Comparison of ENCODE assay signal across 10 cellular contexts in the genomic region with DNA sequence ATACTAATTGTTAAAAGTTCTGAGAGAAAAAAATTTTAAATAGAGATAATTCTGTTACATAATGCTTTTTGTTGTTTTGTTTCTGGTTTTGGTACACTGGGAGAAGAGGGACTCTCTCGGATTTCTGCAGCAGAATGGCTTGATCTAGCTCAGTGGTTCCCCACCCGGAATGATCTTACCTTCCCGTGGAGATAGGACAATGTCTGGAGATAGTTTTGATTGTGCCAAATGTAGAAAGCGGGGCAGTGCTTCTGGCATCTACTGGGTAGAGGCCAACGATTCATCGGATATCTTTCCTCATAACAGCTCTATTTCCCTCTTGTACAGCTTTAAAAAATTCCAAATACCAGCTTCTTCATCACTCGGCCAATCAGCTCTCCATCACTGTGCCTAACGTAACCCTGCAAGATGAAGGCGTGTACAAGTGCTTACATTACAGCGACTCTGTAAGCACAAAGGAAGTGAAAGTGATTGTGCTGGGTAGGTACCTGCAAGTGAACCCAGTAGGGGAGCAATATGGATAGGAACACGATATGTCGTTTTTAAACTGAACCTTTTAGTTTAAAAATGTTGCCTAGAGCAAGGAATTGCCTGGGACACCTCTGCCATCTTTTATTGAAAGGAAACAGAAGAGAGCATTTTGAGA. TPM values are rescaled to one million over a fixed set of nuclear protein-coding genes. Genes with fewer than 3 reads are reported as not detected.
DNase-seq lines count a peak whose midpoint lies in the region; ATAC-seq and TF ChIP-seq lines count a peak whose summit lies in the region.
"Had no signal": no experiment of that assay in that cellular context is flagged by ENCODE, and none has a peak within 500 bp of the region (broad histone marks: within the 10 kb centered on the region; RNA-seq: fewer than 3 reads in every experiment).

No MANE protein-coding gene starts in this region.

- no peak for TF ChIP-seq POLR2A in GM18505 (IDR thresholded peaks at IDR 0.05; ENCODE audit: borderline replicate concordance, extremely low read depth, insufficient read depth, insufficient read length)

- H3K27me3 ChIP-seq in left lung, result no peaks in the 10 kb centered on the region

- no peak overlapping the region for H3K4me3 ChIP-seq in left lung
- H3K4me3 ChIP-seq: lung had no signal

- no peaks in the 10 kb centered on the region for H3K9me3 ChIP-seq in left lung

- H3K27ac ChIP-seq in left lung, result no peak overlapping the region

- H3K4me1 ChIP-seq in left lung, result peaks cover 0 to 12% of the 10 kb centered on the region in 2 donors

- intact Hi-C loops in left lung (cut with DNase I), result loop anchor here in 1 of 2 donors (5.0 kb wide), 2 partner anchors 54 to 219 kb away; no protein-coding TSS in a partner anchor

- ATAC-seq in GM18505 (IDR thresholded peaks at IDR 0.05; ENCODE audit: unreplicated experiment) (peak; percentile 60), GM21529 (IDR thresholded peaks at IDR 0.05; ENCODE audit: unreplicated experiment) (peak; percentile 58), left lung (peak; percentile 62), HG03196 (IDR thresholded peaks at IDR 0.05; ENCODE audit: unreplicated experiment) (no peak)

- TF ChIP-seq CTCF in left lung (IDR thresholded peaks at IDR 0.05), result no peak

- DNase-seq in NOMO-1 treated with DMSO at 0.1 percent for 48 hours (lab: John Stamatoyannopoulos, UW; ENCODE audit: unreplicated experiment) (peak; percentile 70), left lung (no peak), iPS-NIHi7 (ENCODE audit: extremely low spot score) (no peak), NCI-H1092 (lab: John Stamatoyannopoulos, UW) (no peak)
- DNase-seq: activated CD4-positive, CD25-positive, alpha-beta regulatory T cell treated with anti-CD3 and anti-CD28 coated beads, Interleukin-2, amount 50 U/mL, for 72 hours had no signal

- H3K36me3 ChIP-seq in left lung, result no peaks in the 10 kb centered on the region

RNA-seq across cellular contexts. Expression of a gene that starts 13.2 kb away (rescaled TPM):
- total RNA-seq in left lung, result 1 to 10 TPM; 2.5 to 3.4 TPM
- total RNA-seq: NCI-H460 had no signal

RNA-seq across cellular contexts. Expression of a gene that starts 31.1 kb away (rescaled TPM):
- total RNA-seq in left lung, result 1 to 10 TPM; 7.3 to 9.8 TPM
